In the genomic region with DNA sequence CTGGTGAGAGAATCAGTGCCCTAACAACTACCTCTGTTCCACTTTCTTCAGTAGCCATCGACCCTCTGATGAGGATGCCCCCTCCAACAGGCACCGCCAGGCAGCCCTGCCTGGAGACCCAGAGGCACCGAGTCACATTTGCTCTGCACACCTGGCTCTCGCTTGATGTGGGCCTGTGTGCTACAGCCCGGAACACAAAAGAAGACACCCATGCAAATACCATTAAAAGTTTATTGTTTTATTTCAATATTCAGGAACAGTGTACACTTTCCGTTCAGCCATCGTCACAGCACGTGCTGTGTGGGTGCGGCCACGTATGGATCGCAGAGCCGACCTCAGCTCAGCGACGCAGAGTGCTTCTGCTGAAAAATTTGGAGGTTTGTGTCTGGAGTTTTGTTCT, we compare ENCODE assay signal across 1 cellular context.
TF ChIP-seq lines count a peak whose summit lies in the region.

No MANE protein-coding gene starts in this region.

TF ChIP-seq in HepG2, 621 proteins besides CTCF, POLR2A, EP300 and RAD21 (continued from another document):
- TF ChIP-seq, protein P1, sequence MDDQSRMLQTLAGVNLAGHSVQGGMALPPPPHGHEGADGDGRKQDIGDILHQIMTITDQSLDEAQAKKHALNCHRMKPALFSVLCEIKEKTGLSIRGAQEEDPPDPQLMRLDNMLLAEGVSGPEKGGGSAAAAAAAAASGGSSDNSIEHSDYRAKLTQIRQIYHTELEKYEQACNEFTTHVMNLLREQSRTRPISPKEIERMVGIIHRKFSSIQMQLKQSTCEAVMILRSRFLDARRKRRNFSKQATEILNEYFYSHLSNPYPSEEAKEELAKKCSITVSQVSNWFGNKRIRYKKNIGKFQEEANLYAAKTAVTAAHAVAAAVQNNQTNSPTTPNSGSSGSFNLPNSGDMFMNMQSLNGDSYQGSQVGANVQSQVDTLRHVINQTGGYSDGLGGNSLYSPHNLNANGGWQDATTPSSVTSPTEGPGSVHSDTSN (CRISPR knock-in tag; IDR thresholded peaks at IDR 0.05; ENCODE audit: borderline replicate concordance): no peak
- TF ChIP-seq, protein P2, sequence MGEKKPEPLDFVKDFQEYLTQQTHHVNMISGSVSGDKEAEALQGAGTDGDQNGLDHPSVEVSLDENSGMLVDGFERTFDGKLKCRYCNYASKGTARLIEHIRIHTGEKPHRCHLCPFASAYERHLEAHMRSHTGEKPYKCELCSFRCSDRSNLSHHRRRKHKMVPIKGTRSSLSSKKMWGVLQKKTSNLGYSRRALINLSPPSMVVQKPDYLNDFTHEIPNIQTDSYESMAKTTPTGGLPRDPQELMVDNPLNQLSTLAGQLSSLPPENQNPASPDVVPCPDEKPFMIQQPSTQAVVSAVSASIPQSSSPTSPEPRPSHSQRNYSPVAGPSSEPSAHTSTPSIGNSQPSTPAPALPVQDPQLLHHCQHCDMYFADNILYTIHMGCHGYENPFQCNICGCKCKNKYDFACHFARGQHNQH (CRISPR knock-in tag; IDR thresholded peaks at IDR 0.05): no peak
- TF ChIP-seq, protein P3, sequence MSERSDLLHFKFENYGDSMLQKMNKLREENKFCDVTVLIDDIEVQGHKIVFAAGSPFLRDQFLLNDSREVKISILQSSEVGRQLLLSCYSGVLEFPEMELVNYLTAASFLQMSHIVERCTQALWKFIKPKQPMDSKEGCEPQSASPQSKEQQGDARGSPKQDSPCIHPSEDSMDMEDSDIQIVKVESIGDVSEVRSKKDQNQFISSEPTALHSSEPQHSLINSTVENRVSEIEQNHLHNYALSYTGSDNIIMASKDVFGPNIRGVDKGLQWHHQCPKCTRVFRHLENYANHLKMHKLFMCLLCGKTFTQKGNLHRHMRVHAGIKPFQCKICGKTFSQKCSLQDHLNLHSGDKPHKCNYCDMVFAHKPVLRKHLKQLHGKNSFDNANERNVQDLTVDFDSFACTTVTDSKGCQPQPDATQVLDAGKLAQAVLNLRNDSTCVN (CRISPR knock-in tag; IDR thresholded peaks at IDR 0.05; ENCODE audit: borderline replicate concordance): no peak
- TF ChIP-seq ZNF432 (CRISPR knock-in tag; IDR thresholded peaks at IDR 0.05; ENCODE audit: borderline replicate concordance) (no peak), ZNF672 (CRISPR knock-in tag; IDR thresholded peaks at IDR 0.05) (no peak), SIN3A (IDR thresholded peaks at IDR 0.05; ENCODE audit: borderline replicate concordance, low read depth, low read length) (no peak), ZNF446 (CRISPR knock-in tag; IDR thresholded peaks at IDR 0.05) (no peak), SALL2 (CRISPR knock-in tag; IDR thresholded peaks at IDR 0.05) (no peak), ESRRA (CRISPR knock-in tag; IDR thresholded peaks at IDR 0.05; ENCODE audit: low read depth) (no peak), THAP11 (CRISPR knock-in tag; IDR thresholded peaks at IDR 0.05) (no peak)
- TF ChIP-seq, protein P4, sequence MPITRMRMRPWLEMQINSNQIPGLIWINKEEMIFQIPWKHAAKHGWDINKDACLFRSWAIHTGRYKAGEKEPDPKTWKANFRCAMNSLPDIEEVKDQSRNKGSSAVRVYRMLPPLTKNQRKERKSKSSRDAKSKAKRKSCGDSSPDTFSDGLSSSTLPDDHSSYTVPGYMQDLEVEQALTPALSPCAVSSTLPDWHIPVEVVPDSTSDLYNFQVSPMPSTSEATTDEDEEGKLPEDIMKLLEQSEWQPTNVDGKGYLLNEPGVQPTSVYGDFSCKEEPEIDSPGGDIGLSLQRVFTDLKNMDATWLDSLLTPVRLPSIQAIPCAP (CRISPR knock-in tag; IDR thresholded peaks at IDR 0.05; ENCODE audit: low read depth): no peak
- TF ChIP-seq, protein P5, sequence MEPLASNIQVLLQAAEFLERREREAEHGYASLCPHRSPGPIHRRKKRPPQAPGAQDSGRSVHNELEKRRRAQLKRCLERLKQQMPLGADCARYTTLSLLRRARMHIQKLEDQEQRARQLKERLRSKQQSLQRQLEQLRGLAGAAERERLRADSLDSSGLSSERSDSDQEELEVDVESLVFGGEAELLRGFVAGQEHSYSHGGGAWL (CRISPR knock-in tag; IDR thresholded peaks at IDR 0.05): no peak
